1 cellular context compared by ENCODE assay signal in the genomic region with DNA sequence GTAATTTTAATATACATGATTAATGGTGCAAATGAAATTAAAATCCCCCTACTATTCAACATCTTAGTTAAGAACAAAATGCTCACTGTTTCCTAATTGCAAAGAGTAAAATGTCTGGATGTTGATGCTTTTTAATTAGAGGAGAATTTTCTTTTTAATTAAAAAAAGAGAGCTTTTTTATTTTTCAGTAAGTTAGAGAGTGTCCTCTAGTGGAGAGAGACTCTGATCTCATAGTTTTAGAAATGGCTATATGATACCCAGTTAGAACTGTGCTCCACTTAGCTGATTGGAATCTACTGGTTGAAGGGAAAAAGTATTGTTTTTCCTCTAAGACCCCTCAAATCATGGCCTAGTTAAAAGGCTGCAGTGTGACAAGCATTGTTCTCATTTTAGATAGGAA.
TF ChIP-seq lines count a peak whose summit lies in the region.

No MANE protein-coding gene starts in this region.

TF ChIP-seq in HepG2, 621 proteins besides CTCF, POLR2A, EP300 and RAD21 (continued from another document):
- TF ChIP-seq, protein P1, sequence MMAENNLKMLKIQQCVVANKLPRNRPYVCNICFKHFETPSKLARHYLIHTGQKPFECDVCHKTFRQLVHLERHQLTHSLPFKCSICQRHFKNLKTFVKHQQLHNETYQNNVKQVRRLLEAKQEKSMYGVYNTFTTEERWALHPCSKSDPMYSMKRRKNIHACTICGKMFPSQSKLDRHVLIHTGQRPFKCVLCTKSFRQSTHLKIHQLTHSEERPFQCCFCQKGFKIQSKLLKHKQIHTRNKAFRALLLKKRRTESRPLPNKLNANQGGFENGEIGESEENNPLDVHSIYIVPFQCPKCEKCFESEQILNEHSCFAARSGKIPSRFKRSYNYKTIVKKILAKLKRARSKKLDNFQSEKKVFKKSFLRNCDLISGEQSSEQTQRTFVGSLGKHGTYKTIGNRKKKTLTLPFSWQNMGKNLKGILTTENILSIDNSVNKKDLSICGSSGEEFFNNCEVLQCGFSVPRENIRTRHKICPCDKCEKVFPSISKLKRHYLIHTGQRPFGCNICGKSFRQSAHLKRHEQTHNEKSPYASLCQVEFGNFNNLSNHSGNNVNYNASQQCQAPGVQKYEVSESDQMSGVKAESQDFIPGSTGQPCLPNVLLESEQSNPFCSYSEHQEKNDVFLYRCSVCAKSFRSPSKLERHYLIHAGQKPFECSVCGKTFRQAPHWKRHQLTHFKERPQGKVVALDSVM (CRISPR knock-in tag; IDR thresholded peaks at IDR 0.05), result no peak
- TF ChIP-seq ARNT (IDR thresholded peaks at IDR 0.05) (no peak), ZBTB7A (CRISPR knock-in tag; IDR thresholded peaks at IDR 0.05) (no peak), NPAS2 (CRISPR knock-in tag; IDR thresholded peaks at IDR 0.05; ENCODE audit: borderline replicate concordance) (no peak)
